Comparison of ENCODE assay signal across 7 cellular contexts in the genomic region with DNA sequence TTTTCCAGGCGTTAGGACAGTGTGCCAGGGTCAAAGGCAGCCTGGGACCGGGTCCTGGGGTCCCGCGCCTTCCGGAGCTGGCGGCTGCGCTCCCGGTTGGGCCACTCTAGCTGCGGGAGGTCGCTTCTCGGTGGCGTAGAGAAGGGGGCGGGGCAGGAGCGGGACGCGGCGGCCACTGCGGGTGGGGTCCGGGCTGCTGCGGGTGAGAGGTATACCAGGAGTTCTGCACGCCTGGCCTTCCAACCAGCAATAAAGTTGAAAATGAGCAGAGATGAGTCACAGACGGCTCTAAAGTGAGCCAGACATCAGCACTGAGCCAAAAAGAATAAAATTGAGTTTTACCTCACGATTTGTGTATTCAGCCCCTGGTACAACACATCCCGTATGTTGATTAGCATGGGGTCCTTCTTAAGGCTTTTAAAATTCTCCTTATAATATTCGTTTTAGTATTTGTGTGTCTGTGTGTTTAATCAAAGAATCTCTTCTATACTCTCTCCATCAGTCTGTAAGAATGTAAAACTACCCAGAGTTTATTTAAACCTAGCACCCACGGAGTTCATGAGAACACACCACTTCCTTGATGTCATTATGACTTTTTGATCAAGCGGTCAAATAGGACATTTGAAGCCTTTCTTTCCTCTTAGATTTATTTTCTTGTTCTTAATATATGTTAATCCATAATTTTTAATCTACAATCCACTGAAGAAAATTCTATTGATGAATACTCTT. TPM values are rescaled to one million over a fixed set of nuclear protein-coding genes. Genes with fewer than 3 reads are reported as not detected.
DNase-seq lines count a peak whose midpoint lies in the region; ATAC-seq and TF ChIP-seq lines count a peak whose summit lies in the region.

A gene (minus strand): TSS at position 108 of the 729 bp plus-strand sequence. CDS start 107 bp downstream, at position 1.

- no peak within 1 kb of the TSS for H3K9ac ChIP-seq in smooth muscle cell (ENCODE audit: low read depth)

- H3K4me3 ChIP-seq in PC-9 (peak within 1 kb of the TSS; percentile 63), smooth muscle cell (peak within 1 kb of the TSS; percentile 30)

- TF ChIP-seq CTCF in PC-9 (conservative IDR thresholded peaks at IDR 0.05) (no peak), smooth muscle cell (IDR thresholded peaks at IDR 0.05; ENCODE audit: borderline replicate concordance, insufficient read depth, poor library complexity, severe bottlenecking) (no peak)

- H3K27ac ChIP-seq in PC-9 (no peak within 1 kb of the TSS), smooth muscle cell (ENCODE audit: low read depth) (no peak within 1 kb of the TSS)

- H3K4me1 ChIP-seq in PC-9 (replicated peaks; ENCODE audit: insufficient read depth) (peaks cover 15% of the 10 kb centered on the region), smooth muscle cell (ENCODE audit: low read depth) (no peaks in the 10 kb centered on the region)

- peak within 1 kb of the TSS; percentile 78 for H3K4me2 ChIP-seq in PC-9
- H3K4me2 ChIP-seq in smooth muscle cell: peak within 1 kb of the TSS; percentile 71

- no peak for ATAC-seq in GM21515 (IDR thresholded peaks at IDR 0.05; ENCODE audit: unreplicated experiment)

- H4K20me1 ChIP-seq in PC-9 (ENCODE audit: insufficient read depth) (no peaks in the 10 kb centered on the region), smooth muscle cell (ENCODE audit: low read depth) (no peaks in the 10 kb centered on the region)

- BruUV-seq in PC-9 (replicated peaks; lab: Mats Ljungman, UMichigan): no TSS peak

- intact Hi-C loops in PC-9 (cut with micrococcal nuclease; ENCODE audit: unreplicated experiment): no loop called here

- H3K36me3 ChIP-seq in PC-9 (ENCODE audit: low read depth): no peaks in the 10 kb centered on the region
- no peaks in the 10 kb centered on the region for H3K36me3 ChIP-seq in smooth muscle cell (ENCODE audit: low read depth)

- H2AFZ ChIP-seq in PC-9 (peak within 1 kb of the TSS; percentile 90), smooth muscle cell (ENCODE audit: low read depth) (no peak within 1 kb of the TSS)

- H3F3A ChIP-seq in PC-9 (ENCODE audit: insufficient read depth, low read depth): peaks cover 9% of the 10 kb centered on the region
- H3F3A ChIP-seq in smooth muscle cell (ENCODE audit: low read depth): no peaks in the 10 kb centered on the region

- H3K27me3 ChIP-seq in PC-9 (ENCODE audit: insufficient read depth, low read depth): no peaks in the 10 kb centered on the region
- no peaks in the 10 kb centered on the region for H3K27me3 ChIP-seq in smooth muscle cell (ENCODE audit: low read depth)

- DNase-seq in HEK293T (ENCODE audit: extremely low spot score) (peak; percentile 37), PC-9 (peak; percentile 52 to 76), astrocyte of the hippocampus (ENCODE audit: low read depth, low spot score) (peak; percentile 77), iPS-NIHi11 (ENCODE audit: low spot score) (peak; percentile 11), smooth muscle cell (lab: John Stamatoyannopoulos, UW; ENCODE audit: unreplicated experiment) (no peak), T1000 (lab: John Stamatoyannopoulos, UW) (no peak)

- no peaks in the 10 kb centered on the region for H3K79me2 ChIP-seq in PC-9 (ENCODE audit: low read depth)
- H3K79me2 ChIP-seq in smooth muscle cell (ENCODE audit: low read depth): no peaks in the 10 kb centered on the region

- 79% methylated on average over 27 of the region's 27 CpGs for WGBS in smooth muscle cell (ENCODE audit: low lambda C conversion rate)

- POLR2A ChIA-PET in HEK293T (lab: Yijun Ruan, JAX): interaction anchor here (0.6 to 1.3 kb wide), 4 partner anchors 8 to 98 kb away, joined by 3 to 6 read pairs (median 3); a partner anchor contains a TSS
- POLR2A ChIA-PET in PC-9 (lab: Charles Lee; ENCODE audit: unreplicated experiment): interaction anchor here (0.5 to 0.6 kb wide), 3 partner anchors 55 to 989 kb away, joined by 3 to 8 read pairs (median 4); no protein-coding TSS in a partner anchor

- CTCF ChIA-PET in HEK293T (lab: Yijun Ruan, JAX) (no interaction called here), PC-9 (lab: Charles Lee) (interaction anchor here (0.6 kb wide), 1 partner anchor 393 kb away, joined by 4 read pairs; no protein-coding TSS in a partner anchor)

- no peaks in the 10 kb centered on the region for H3K9me2 ChIP-seq in PC-9 (ENCODE audit: insufficient read depth)

- no peaks in the 10 kb centered on the region for H3K9me3 ChIP-seq in PC-9 (ENCODE audit: insufficient read depth, low read depth)
- H3K9me3 ChIP-seq in smooth muscle cell (replicated peaks; ENCODE audit: low read depth): no peaks in the 10 kb centered on the region

TF ChIP-seq in HEK293T, 16 proteins besides CTCF, POLR2A, EP300 and RAD21:
- TF ChIP-seq ZNF384 (IDR thresholded peaks at IDR 0.05): no peak
- TF ChIP-seq TARDBP (IDR thresholded peaks at IDR 0.05): no peak
- TF ChIP-seq L3MBTL2 (conservative IDR thresholded peaks at IDR 0.05): no peak
- TF ChIP-seq FOXA1 (IDR thresholded peaks at IDR 0.05): no peak

RNA-seq across cellular contexts. Expression of the gene that starts here (rescaled TPM):
- total RNA-seq in PC-9 (2021): 3.7 and 4.6 TPM in 2 replicates
- not detected in 2 replicates for total RNA-seq in smooth muscle cell
- 0.14 and 0.30 TPM in 2 replicates for polyA plus RNA-seq in smooth muscle cell

Comparison
In these comparisons a context has a peak if more than half of its experiments do, and no peak if none do; other contexts are left out.
1. DNase-seq: peak in HEK293T (single experiment), PC-9 (2 of 2), astrocyte of the hippocampus (single experiment) and iPS-NIHi11 (single experiment); none in smooth muscle cell (single experiment) and T1000 (single experiment).